10 cellular contexts compared by ENCODE assay signal in the genomic region with DNA sequence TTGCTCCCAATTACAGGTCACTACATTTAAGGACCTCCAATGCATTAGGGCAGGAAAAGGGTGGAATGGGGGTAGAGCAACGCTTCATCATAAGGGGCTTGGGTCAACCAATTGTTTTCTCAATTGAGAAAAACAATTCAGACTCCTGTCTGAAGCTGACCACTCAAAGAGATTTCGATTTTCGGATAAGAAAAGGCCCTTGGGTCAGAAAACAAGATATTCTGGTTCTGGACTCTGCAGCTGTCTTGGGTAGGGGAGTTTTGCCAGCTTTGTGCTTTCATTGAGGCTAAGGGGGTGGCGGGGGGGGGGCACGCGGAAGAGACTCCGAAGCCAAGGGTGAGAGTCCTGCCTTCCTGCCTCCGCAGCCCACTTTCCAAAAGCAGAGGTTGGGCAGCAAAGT. TPM values are rescaled to one million over a fixed set of nuclear protein-coding genes. Genes with fewer than 3 reads are reported as not detected.
"Had no signal": no experiment of that assay in that cellular context is flagged by ENCODE, and none has a peak within 500 bp of the region (broad histone marks: within the 10 kb centered on the region; RNA-seq: fewer than 3 reads in every experiment).

No MANE protein-coding gene starts in this region.

- FAIRE-seq: HepG2 had no signal

- H3K9ac ChIP-seq: GM23248 had no signal

- H3K27ac ChIP-seq: GM23248, HL-60 had no signal

- H3K9me3 ChIP-seq: HAP-1 had no signal

- H3K4me1 ChIP-seq: HAP-1 had no signal

- DNase-seq: GM23248, GOT3, H7, HFFc6 had no signal

- H3K36me3 ChIP-seq: HAP-1 had no signal

- ATAC-seq: HCT116, HepG2 had no signal

- H2AFZ ChIP-seq: GM23248 had no signal

- H3K4me3 ChIP-seq: GM23248, HAP-1 had no signal

RNA-seq across cellular contexts. Expression of a gene that starts 4.8 kb away (rescaled TPM):
- total RNA-seq: GM23248, H7, HepG2, HFFc6, HT1080 had no signal
- polyA plus RNA-seq: GM23248, HepG2, IgD-negative memory B cell had no signal
